Comparison of ENCODE assay signal across 32 cellular contexts in the genomic region with DNA sequence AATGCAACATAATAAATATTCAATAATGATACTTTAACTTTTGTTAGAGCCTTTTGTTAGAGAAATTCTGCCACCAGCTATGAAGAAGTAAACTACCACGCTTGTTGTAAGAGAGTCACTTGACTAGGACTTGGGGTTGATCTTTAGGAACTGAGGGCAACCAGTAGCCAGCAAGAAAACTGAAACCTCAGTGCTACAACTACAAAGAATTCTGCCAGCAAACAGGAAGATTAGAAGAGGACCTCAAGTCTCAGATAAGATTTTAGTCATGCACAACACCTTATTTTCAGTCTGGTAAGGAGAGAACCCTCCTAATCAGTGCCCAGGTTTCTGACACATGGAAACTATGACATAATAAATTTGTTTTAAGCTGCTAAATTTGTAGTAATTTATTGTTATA.
"Had no signal": no experiment of that assay in that cellular context is flagged by ENCODE, and none has a peak within 500 bp of the region (broad histone marks: within the 10 kb centered on the region; RNA-seq: fewer than 3 reads in every experiment).

No MANE protein-coding gene starts in this region.

- ATAC-seq: Panc1, Right ventricle myocardium inferior, SK-N-SH treated with all-trans-retinoic acid at 6 μM for 48 hours, T-cell had no signal

- H3K36me3 ChIP-seq: SJCRH30 had no signal

- H3K27me3 ChIP-seq: SJCRH30 had no signal

- DNase-seq: Karpas-422, NCI-H1048, NCI-H1092 treated with DMSO at 0.1 percent for 48 hours, NCI-H1105 treated with DMSO at 0.1 percent for 48 hours, NCI-H1417, NCI-H1436, NCI-H146, NCI-H1694, NCI-H187, NCI-H1930, NCI-H2029 treated with DMSO at 0.1 percent for 48 hours, NCI-H2081 treated with DMSO at 0.1 percent for 48 hours, NCI-H2107, NCI-H2171, NCI-H226, NCI-H446 treated with DMSO at 0.1 percent for 48 hours, NCI-H510A, NCI-H524, NCI-H526, NCI-H69, NCI-H748 treated with DMSO at 0.1 percent for 48 hours, NCI-H82, PC-9, SHP77, SIG-M5, SJCRH30, T-cell had no signal

- H3K4me1 ChIP-seq: SJCRH30 had no signal

- H3K4me3 ChIP-seq: PC-9, SJCRH30, SK-N-MC had no signal

- H2AFZ ChIP-seq: PC-9 had no signal

- H3K4me2 ChIP-seq: PC-9 had no signal

- H3K27ac ChIP-seq: PC-9, RWPE1, SJCRH30, SK-N-MC had no signal
